8 cellular contexts compared by ENCODE assay signal in genomic region chr6:122400121-122400450, GRCh38. TPM values are rescaled to one million over a fixed set of nuclear protein-coding genes. Genes with fewer than 3 reads are reported as not detected.
DNase-seq lines count a peak whose midpoint lies in the region; ATAC-seq and TF ChIP-seq lines count a peak whose summit lies in the region.

No MANE protein-coding gene starts in this region.

- H3K36me3 ChIP-seq in HUES48 (ENCODE audit: control insufficient read depth, insufficient read depth, low read length), result no peaks in the 10 kb centered on the region
- no peaks in the 10 kb centered on the region for H3K36me3 ChIP-seq in right lobe of liver
- no peaks in the 10 kb centered on the region for H3K36me3 ChIP-seq in upper lobe of left lung

- peak overlapping the region; percentile 89 for H3K4me3 ChIP-seq in HUES48 (ENCODE audit: low read depth, low read length)
- H3K4me3 ChIP-seq in right lobe of liver, result peak overlapping the region; percentile 95 to 98 (median 96)
- peak overlapping the region; percentile 66 to 100 (median 94) for H3K4me3 ChIP-seq in upper lobe of left lung

- peaks cover 41% of the 10 kb centered on the region for H3K27me3 ChIP-seq in HUES48 (ENCODE audit: control insufficient read depth, insufficient read depth, low read length)
- H3K27me3 ChIP-seq in right lobe of liver, result no peaks in the 10 kb centered on the region
- no peaks in the 10 kb centered on the region for H3K27me3 ChIP-seq in upper lobe of left lung

- peaks cover 15% of the 10 kb centered on the region for H3K36me3 Mint-ChIP-seq in activated naive CD8-positive, alpha-beta T cell treated with anti-CD3 and anti-CD28 coated beads, Interleukin-2, amount 10 ng/mL, durations not matched to agents 7 days and 5 days

- H3K9ac ChIP-seq in HUES48 (ENCODE audit: low read depth, low read length), result peak overlapping the region; percentile 80

- TF ChIP-seq POLR2A in right lobe of liver (IDR thresholded peaks at IDR 0.05) (no peak), upper lobe of left lung (IDR thresholded peaks at IDR 0.05) (no peak)

- 0% methylated on average over 3 of the region's 20 CpGs for WGBS in right lobe of liver (ENCODE audit: insufficient coverage, low coverage, low lambda C conversion rate, missing lambda C conversion rate)
- 0 to 1% methylated on average over 10 to 20 of the region's 20 CpGs for WGBS in upper lobe of left lung, 2 donors

- no peak for DNase-seq in activated naive CD8-positive, alpha-beta T cell treated with anti-CD3 and anti-CD28 coated beads, Interleukin-2, amount 10 ng/mL, durations not matched to agents 7 days and 5 days
- DNase-seq in right lobe of liver (no peak), upper lobe of left lung (no peak), DMS 273 (lab: John Stamatoyannopoulos, UW; ENCODE audit: unreplicated experiment) (no peak), DMS153 treated with DMSO at 0.1 percent for 48 hours (lab: John Stamatoyannopoulos, UW; ENCODE audit: unreplicated experiment) (no peak)

- H3K4me1 ChIP-seq in HUES48 (ENCODE audit: control insufficient read depth, insufficient read depth, low read length), result peaks cover 11% of the 10 kb centered on the region
- peaks cover 0 to 13% (median 0%) of the 10 kb centered on the region in 4 donors for H3K4me1 ChIP-seq in right lobe of liver
- peaks cover 5 to 20% (median 16%) of the 10 kb centered on the region in 4 donors for H3K4me1 ChIP-seq in upper lobe of left lung

- POLR2A ChIA-PET in activated naive CD8-positive, alpha-beta T cell treated with anti-CD3 and anti-CD28 coated beads, Interleukin-2, amount 10 ng/mL, durations not matched to agents 7 days and 5 days (lab: Charles Lee), result interaction anchor here (0.5 to 1.6 kb wide), 3 partner anchors 52 to 95 kb away, joined by 3 to 13 read pairs (median 5); partner anchors contain the start of gene SERINC1

- peak; percentile 25 for ATAC-seq in GM19455 (IDR thresholded peaks at IDR 0.05; ENCODE audit: unreplicated experiment)
- ATAC-seq in activated naive CD8-positive, alpha-beta T cell treated with anti-CD3 and anti-CD28 coated beads, Interleukin-2, amount 10 ng/mL, durations not matched to agents 7 days and 5 days (ENCODE audit: low read depth), result no peak
- ATAC-seq in right lobe of liver, result peak in 1 of 4 donors; percentile 1
- no peak for ATAC-seq in upper lobe of left lung (ENCODE audit: low FRiP score in 2 of 2)

- no peaks in the 10 kb centered on the region for H3K9me3 ChIP-seq in HUES48 (ENCODE audit: control insufficient read depth, insufficient read depth, low read length)
- H3K9me3 ChIP-seq in right lobe of liver, result no peaks in the 10 kb centered on the region
- no peaks in the 10 kb centered on the region for H3K9me3 ChIP-seq in upper lobe of left lung

- intact Hi-C loops in right lobe of liver (cut with DNase I), result no loop called here

- H3K9me3 Mint-ChIP-seq in activated naive CD8-positive, alpha-beta T cell treated with anti-CD3 and anti-CD28 coated beads, Interleukin-2, amount 10 ng/mL, durations not matched to agents 7 days and 5 days, result no peaks in the 10 kb centered on the region

- peaks cover 38% of the 10 kb centered on the region for H3K4me1 Mint-ChIP-seq in activated naive CD8-positive, alpha-beta T cell treated with anti-CD3 and anti-CD28 coated beads, Interleukin-2, amount 10 ng/mL, durations not matched to agents 7 days and 5 days

- H3K4me3 Mint-ChIP-seq in activated naive CD8-positive, alpha-beta T cell treated with anti-CD3 and anti-CD28 coated beads, Interleukin-2, amount 10 ng/mL, durations not matched to agents 7 days and 5 days, result peak overlapping the region; percentile 98

- TF ChIP-seq EP300 in upper lobe of left lung (IDR thresholded peaks at IDR 0.05), result no peak

- H3K27ac ChIP-seq in C4-2B (peak overlapping the region; percentile 90), HUES48 (ENCODE audit: low read depth, low read length) (peak overlapping the region; percentile 88), right lobe of liver (peak overlapping the region; percentile 34 to 78 (median 68)), upper lobe of left lung (peak overlapping the region; percentile 75 to 90 (median 87))

- no peaks in the 10 kb centered on the region for H3K27me3 Mint-ChIP-seq in activated naive CD8-positive, alpha-beta T cell treated with anti-CD3 and anti-CD28 coated beads, Interleukin-2, amount 10 ng/mL, durations not matched to agents 7 days and 5 days

- peak overlapping the region; percentile 97 for H3K27ac Mint-ChIP-seq in activated naive CD8-positive, alpha-beta T cell treated with anti-CD3 and anti-CD28 coated beads, Interleukin-2, amount 10 ng/mL, durations not matched to agents 7 days and 5 days

- no peak for TF ChIP-seq CTCF in C4-2B (conservative IDR thresholded peaks at IDR 0.05)
- no peak for TF ChIP-seq CTCF in right lobe of liver (IDR thresholded peaks at IDR 0.05)
- no peak for TF ChIP-seq CTCF in upper lobe of left lung (IDR thresholded peaks at IDR 0.05)

RNA-seq across cellular contexts. Expression of gene HSF2, which starts 0.6 kb away (rescaled TPM):
- total RNA-seq in activated naive CD8-positive, alpha-beta T cell treated with anti-CD3 and anti-CD28 coated beads, Interleukin-2, amount 10 ng/mL, durations not matched to agents 7 days and 5 days, result 10 to 100 TPM; 17.9 to 20.7 TPM
- total RNA-seq in right lobe of liver (1 to 10 TPM; 2.6 to 4.7 (median 3.3) TPM), upper lobe of left lung (10 to 100 TPM in 4 of 6 donors, 1 to 10 TPM in 2; 8.4 to 40.6 (median 14.2) TPM)
